Comparison of ENCODE assay signal across 25 cellular contexts in the genomic region with DNA sequence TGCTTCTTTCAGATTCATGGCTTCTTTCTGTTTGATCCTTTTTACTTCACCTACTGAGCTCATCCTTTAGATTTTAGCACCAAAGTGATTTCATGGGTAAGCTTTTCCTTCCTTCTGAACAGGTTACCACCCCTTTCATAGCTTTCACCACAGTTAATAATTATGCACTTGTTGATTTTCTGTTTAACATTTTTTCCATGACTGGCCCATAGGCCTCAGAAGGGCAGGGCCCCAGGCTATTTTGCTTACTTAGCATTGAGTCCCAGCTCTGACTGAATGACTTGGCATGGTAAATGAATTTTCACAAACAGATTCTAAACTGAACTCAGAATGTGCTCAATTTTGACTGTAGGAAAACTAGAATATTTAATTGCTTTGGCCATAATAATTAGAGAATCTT.
DNase-seq lines count a peak whose midpoint lies in the region; ATAC-seq, FAIRE-seq and TF ChIP-seq lines count a peak whose summit lies in the region.
"Had no signal": no experiment of that assay in that cellular context is flagged by ENCODE, and none has a peak within 500 bp of the region (broad histone marks: within the 10 kb centered on the region; RNA-seq: fewer than 3 reads in every experiment).

No MANE protein-coding gene starts in this region.

- H3K4me2 ChIP-seq in HepG2 (ENCODE audit: low read depth, low read length), result no peak overlapping the region
- H3K4me2 ChIP-seq in hepatocyte, result no peak overlapping the region
- H3K4me2 ChIP-seq: SK-N-SH had no signal

- DNase-seq in HepG2 (ENCODE audit: low spot score) (no peak), right lobe of liver (no peak), hepatocyte (ENCODE audit: low spot score) (peak; percentile 53), Kasumi-1 (lab: John Stamatoyannopoulos, UW) (no peak), amniotic stem cell (lab: John Stamatoyannopoulos, UW) (no peak), NCI-H2029 treated with DMSO at 0.1 percent for 48 hours (lab: John Stamatoyannopoulos, UW) (no peak)
- DNase-seq: DMS53; IMR-90; KG1; NCI-H1092; NCI-H1417 treated with DMSO at 0.1 percent for 48 hours; NCI-H2029; NCI-H345; NCI-H510A treated with DMSO at 0.1 percent for 48 hours; NCI-H748 treated with DMSO at 0.1 percent for 48 hours; NK-92 treated with Interleukin-12 subunit alpha and Interleukin-12 subunit beta, amount 100 ng/mL, for 24 hours; PC-3; SK-N-SH; SW 1271 had no signal

- H3K27ac ChIP-seq in HepG2 (ENCODE audit: extremely low read length, insufficient read depth, low read length) (no peak overlapping the region), right lobe of liver (no peak overlapping the region), hepatocyte (no peak overlapping the region)

- BruUV-seq in HepG2 (replicated peaks; lab: Mats Ljungman, UMichigan), result no TSS peak

- H3K9me2 ChIP-seq in hepatocyte (replicated peaks; ENCODE audit: insufficient read depth), result no peaks in the 10 kb centered on the region
- H3K9me2 ChIP-seq: SK-N-SH had no signal

- H3K27me3 ChIP-seq in HepG2 (ENCODE audit: control insufficient read depth in 1 of 2, insufficient read depth in 2 of 2, low read length in 2 of 2) (no peaks in the 10 kb centered on the region), right lobe of liver (no peaks in the 10 kb centered on the region), hepatocyte (no peaks in the 10 kb centered on the region)

- ATAC-seq in HepG2 (no peak), right lobe of liver (no peak), HG03354 (IDR thresholded peaks at IDR 0.05; ENCODE audit: poor library complexity, severe bottlenecking, unreplicated experiment) (peak; percentile 69), HG03571 (IDR thresholded peaks at IDR 0.05; ENCODE audit: unreplicated experiment) (no peak)
- ATAC-seq: PC-3 had no signal

- no peak for FAIRE-seq in HepG2 (lab: Jason Lieb, UNC)
- FAIRE-seq: D721Med, G401.6, GM19239, H54 had no signal

- CTCF ChIA-PET in HepG2 (lab: Yijun Ruan, JAX; ENCODE audit: low intra/inter-chr PET ratio, low total read pairs), result no interaction called here

- H4K20me1 ChIP-seq in HepG2 (ENCODE audit: insufficient read depth, low read length), result no peaks in the 10 kb centered on the region
- no peaks in the 10 kb centered on the region for H4K20me1 ChIP-seq in hepatocyte (ENCODE audit: insufficient read depth, poor library complexity, severe bottlenecking)

- POLR2A ChIA-PET in HepG2 (lab: Yijun Ruan, JAX), result no interaction called here

- TF ChIP-seq POLR2A in HepG2 (IDR thresholded peaks at IDR 0.05; ENCODE audit: insufficient read depth in 1 of 2, low read depth in 2 of 2, low read length in 2 of 2), result no peak
- TF ChIP-seq POLR2A in right lobe of liver (IDR thresholded peaks at IDR 0.05), result no peak

- H3K9ac ChIP-seq in HepG2 (ENCODE audit: insufficient read depth, low read depth, low read length), result no peak overlapping the region
- H3K9ac ChIP-seq: SK-N-SH had no signal

- H3K36me3 ChIP-seq in HepG2 (replicated peaks in 1 of 2; ENCODE audit: control insufficient read depth in 1 of 2, insufficient read depth in 2 of 2, low read length in 2 of 2), result no peaks in the 10 kb centered on the region
- H3K36me3 ChIP-seq in right lobe of liver, result no peaks in the 10 kb centered on the region
- no peaks in the 10 kb centered on the region for H3K36me3 ChIP-seq in hepatocyte (replicated peaks; ENCODE audit: insufficient read depth, low read depth)

- intact Hi-C loops in HepG2 (cut with micrococcal nuclease; ENCODE audit: unreplicated experiment) (loop anchor here (5.0 to 10.0 kb wide), 2 partner anchors 86 to 154 kb away; no protein-coding TSS in a partner anchor), right lobe of liver (cut with DNase I) (no loop called here)

- H2AFZ ChIP-seq in HepG2 (ENCODE audit: low read length) (no peak overlapping the region), hepatocyte (no peak overlapping the region)

- H3K4me3 ChIP-seq in HepG2 (replicated peaks in 1 of 3; ENCODE audit: insufficient read depth in 1 of 3, low read depth in 2 of 3, low read length in 3 of 3) (no peak overlapping the region), right lobe of liver (no peak overlapping the region), hepatocyte (no peak overlapping the region)

- H3K4me1 ChIP-seq in HepG2 (ENCODE audit: insufficient read depth, low read length) (no peaks in the 10 kb centered on the region), right lobe of liver (no peaks in the 10 kb centered on the region), hepatocyte (ENCODE audit: insufficient read depth) (no peaks in the 10 kb centered on the region)

- no peak for TF ChIP-seq CTCF in HepG2 (CRISPR knock-in tag; IDR thresholded peaks at IDR 0.05)
- TF ChIP-seq CTCF in right lobe of liver (IDR thresholded peaks at IDR 0.05), result no peak
- TF ChIP-seq CTCF in hepatocyte (IDR thresholded peaks at IDR 0.05; ENCODE audit: poor library complexity), result no peak

- TF ChIP-seq RAD21 in HepG2 (CRISPR knock-in tag; IDR thresholded peaks at IDR 0.05), result no peak

- H3K79me2 ChIP-seq in HepG2 (ENCODE audit: insufficient read depth, low read length) (no peaks in the 10 kb centered on the region), hepatocyte (no peaks in the 10 kb centered on the region)

- no peaks in the 10 kb centered on the region for H3K9me3 ChIP-seq in HepG2 (ENCODE audit: low read length)
- no peaks in the 10 kb centered on the region for H3K9me3 ChIP-seq in right lobe of liver
- no peaks in the 10 kb centered on the region for H3K9me3 ChIP-seq in hepatocyte (ENCODE audit: low read depth)
- H3K9me3 ChIP-seq: SK-N-SH had no signal

- no peak for TF ChIP-seq EP300 in HepG2 (IDR thresholded peaks at IDR 0.05; ENCODE audit: low read depth in 2 of 2, low read length in 2 of 2)
- no peak for TF ChIP-seq EP300 in HepG2 (CRISPR knock-in tag; IDR thresholded peaks at IDR 0.05; ENCODE audit: borderline replicate concordance)

- in situ Hi-C loops in HepG2 (cut with HindIII; ENCODE audit: extremely low pct_ligation_motif_present, low pct_unique_long_range_greater_than_20kb), result loop anchor here (5.0 kb wide), 1 partner anchor 276 kb away; no protein-coding TSS in a partner anchor

TF ChIP-seq in HepG2, 621 proteins besides CTCF, POLR2A, EP300 and RAD21:
- TF ChIP-seq, protein P1, sequence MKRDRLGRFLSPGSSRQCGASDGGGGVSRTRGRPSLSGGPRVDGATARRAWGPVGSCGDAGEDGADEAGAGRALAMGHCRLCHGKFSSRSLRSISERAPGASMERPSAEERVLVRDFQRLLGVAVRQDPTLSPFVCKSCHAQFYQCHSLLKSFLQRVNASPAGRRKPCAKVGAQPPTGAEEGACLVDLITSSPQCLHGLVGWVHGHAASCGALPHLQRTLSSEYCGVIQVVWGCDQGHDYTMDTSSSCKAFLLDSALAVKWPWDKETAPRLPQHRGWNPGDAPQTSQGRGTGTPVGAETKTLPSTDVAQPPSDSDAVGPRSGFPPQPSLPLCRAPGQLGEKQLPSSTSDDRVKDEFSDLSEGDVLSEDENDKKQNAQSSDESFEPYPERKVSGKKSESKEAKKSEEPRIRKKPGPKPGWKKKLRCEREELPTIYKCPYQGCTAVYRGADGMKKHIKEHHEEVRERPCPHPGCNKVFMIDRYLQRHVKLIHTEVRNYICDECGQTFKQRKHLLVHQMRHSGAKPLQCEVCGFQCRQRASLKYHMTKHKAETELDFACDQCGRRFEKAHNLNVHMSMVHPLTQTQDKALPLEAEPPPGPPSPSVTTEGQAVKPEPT (CRISPR knock-in tag; IDR thresholded peaks at IDR 0.05; ENCODE audit: low read depth), result no peak
- TF ChIP-seq MAFF (IDR thresholded peaks at IDR 0.05; ENCODE audit: low read depth, low read length) (peak; percentile 30; the same call in 1 of the 2 replicates), MAFK (conservative IDR thresholded peaks at IDR 0.05 in 1 of 2, IDR thresholded peaks at IDR 0.05 in 1 of 2; ENCODE audit: low read length in 2 of 2) (peak; percentile 26 to 36; a peak in 2 of 4 replicates)
- TF ChIP-seq, protein P2, sequence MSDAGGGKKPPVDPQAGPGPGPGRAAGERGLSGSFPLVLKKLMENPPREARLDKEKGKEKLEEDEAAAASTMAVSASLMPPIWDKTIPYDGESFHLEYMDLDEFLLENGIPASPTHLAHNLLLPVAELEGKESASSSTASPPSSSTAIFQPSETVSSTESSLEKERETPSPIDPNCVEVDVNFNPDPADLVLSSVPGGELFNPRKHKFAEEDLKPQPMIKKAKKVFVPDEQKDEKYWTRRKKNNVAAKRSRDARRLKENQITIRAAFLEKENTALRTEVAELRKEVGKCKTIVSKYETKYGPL (CRISPR knock-in tag; IDR thresholded peaks at IDR 0.05), result no peak
